ENCODE assay signal across 1 cellular context in genomic region chr16:81140930-81141780, GRCh38.
TF ChIP-seq lines count a peak whose summit lies in the region.

No MANE protein-coding gene starts in this region.

TF ChIP-seq in HepG2, 621 proteins besides CTCF, POLR2A, EP300 and RAD21 (continued from another document and continues in another):
- 0 out of 2 replicates have a peak, but pooled peaks have one; percentile 88 for TF ChIP-seq SP140L (CRISPR knock-in tag; IDR thresholded peaks at IDR 0.05; ENCODE audit: borderline replicate concordance)
- no peak for TF ChIP-seq ATM (IDR thresholded peaks at IDR 0.05; ENCODE audit: borderline replicate concordance)
- peak; percentile 73; the same call in 1 of the 2 replicates for TF ChIP-seq ZNF329 (CRISPR knock-in tag; IDR thresholded peaks at IDR 0.05; ENCODE audit: low read depth)
- no peak for TF ChIP-seq ZHX2 (IDR thresholded peaks at IDR 0.05; ENCODE audit: low read depth)
- no peak for TF ChIP-seq ZHX2 (CRISPR knock-in tag; IDR thresholded peaks at IDR 0.05; ENCODE audit: borderline replicate concordance)
- TF ChIP-seq RERE (CRISPR knock-in tag; IDR thresholded peaks at IDR 0.05; ENCODE audit: low read depth) = no peak
- 0 out of 2 replicates have a peak, but pooled peaks have one; percentile 41 for TF ChIP-seq CHCHD3 (CRISPR knock-in tag; IDR thresholded peaks at IDR 0.05)
- TF ChIP-seq MAFF (IDR thresholded peaks at IDR 0.05; ENCODE audit: low read depth, low read length) = peak; percentile 71
- TF ChIP-seq RNF2 (conservative IDR thresholded peaks at IDR 0.05; ENCODE audit: low read depth) = peak; percentile 89
- peak; percentile 93 for TF ChIP-seq ZNF770 (CRISPR knock-in tag; IDR thresholded peaks at IDR 0.05)
- no peak for TF ChIP-seq RFXAP (CRISPR knock-in tag; IDR thresholded peaks at IDR 0.05; ENCODE audit: borderline replicate concordance)
- TF ChIP-seq MTERF4 (CRISPR knock-in tag; IDR thresholded peaks at IDR 0.05) = peak; percentile 50; the same call in 1 of the 2 replicates
- TF ChIP-seq GFI1 (CRISPR knock-in tag; IDR thresholded peaks at IDR 0.05; ENCODE audit: borderline replicate concordance) = peak; percentile 74; the same call in 1 of the 2 replicates
- no peak for TF ChIP-seq ZZZ3 (CRISPR knock-in tag; IDR thresholded peaks at IDR 0.05; ENCODE audit: borderline replicate concordance)
- TF ChIP-seq THRA (CRISPR knock-in tag; IDR thresholded peaks at IDR 0.05; ENCODE audit: borderline replicate concordance) = no peak
- TF ChIP-seq TCF7 (IDR thresholded peaks at IDR 0.05; ENCODE audit: low read depth) = no peak
- no peak for TF ChIP-seq NFYC (CRISPR knock-in tag; IDR thresholded peaks at IDR 0.05)
- no peak for TF ChIP-seq ZNF253 (CRISPR knock-in tag; IDR thresholded peaks at IDR 0.05; ENCODE audit: borderline replicate concordance)
- no peak for TF ChIP-seq ZNF558 (CRISPR knock-in tag; IDR thresholded peaks at IDR 0.05; ENCODE audit: borderline replicate concordance)
- no peak for TF ChIP-seq RARA (CRISPR knock-in tag; IDR thresholded peaks at IDR 0.05)
- no peak for TF ChIP-seq REXO4 (CRISPR knock-in tag; IDR thresholded peaks at IDR 0.05; ENCODE audit: borderline replicate concordance)
- 0 out of 2 replicates have a peak, but pooled peaks have one; percentile 63 for TF ChIP-seq ZNF34 (CRISPR knock-in tag; IDR thresholded peaks at IDR 0.05; ENCODE audit: borderline replicate concordance)
- 0 out of 2 replicates have a peak, but pooled peaks have one; percentile 25 for TF ChIP-seq ZNF337 (CRISPR knock-in tag; IDR thresholded peaks at IDR 0.05; ENCODE audit: borderline replicate concordance, low read depth)
- peak; percentile 70 for TF ChIP-seq ZNF407 (CRISPR knock-in tag; IDR thresholded peaks at IDR 0.05; ENCODE audit: not compliant biosample characterization)
- TF ChIP-seq FOXA3 (CRISPR knock-in tag; IDR thresholded peaks at IDR 0.05) = peak; percentile 66
- TF ChIP-seq TBX3 (IDR thresholded peaks at IDR 0.05; ENCODE audit: borderline replicate concordance) = no peak
- no peak; the same call in 1 of the 2 replicates for TF ChIP-seq ZNF709 (CRISPR knock-in tag; IDR thresholded peaks at IDR 0.05)
- no peak for TF ChIP-seq ZNF660 (CRISPR knock-in tag; IDR thresholded peaks at IDR 0.05; ENCODE audit: borderline replicate concordance, low read depth)
- no peak for TF ChIP-seq IKZF1 (IDR thresholded peaks at IDR 0.05)
